8 cellular contexts compared by ENCODE assay signal in the genomic region with DNA sequence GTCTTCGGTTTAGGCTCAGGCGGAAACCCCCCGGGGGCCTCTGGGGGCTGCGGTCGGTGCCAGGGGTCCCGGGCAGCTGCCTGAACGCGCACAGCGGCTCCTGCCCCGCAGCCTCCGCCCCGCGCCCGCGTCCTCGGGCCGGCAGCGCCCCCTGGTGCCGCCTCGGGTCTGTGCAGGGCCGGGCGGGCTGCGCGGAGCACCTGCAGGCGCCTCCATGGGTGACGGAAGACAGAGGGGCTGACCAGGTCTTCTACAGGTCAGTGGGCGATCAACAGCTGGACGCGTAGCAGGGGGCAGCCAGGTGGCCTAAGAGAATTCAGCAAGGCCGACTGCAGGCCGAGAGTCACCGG.
A peak's percentile ranks its signal among the peaks of the same experiment; 100 is the strongest.
DNase-seq lines count a peak whose midpoint lies in the region; ATAC-seq, FAIRE-seq and TF ChIP-seq lines count a peak whose summit lies in the region.
"Not testable (repeated sequence)": the region's sequence is repeated elsewhere in the genome, so short reads cannot be mapped to it uniquely, and the experiment has no call there.

No MANE protein-coding gene starts in this region.

- H3K27ac ChIP-seq in A673 (ENCODE audit: low read depth, low read length, poor library complexity, severe bottlenecking); Panc1 (ENCODE audit: low read length); astrocyte (ENCODE audit: low read depth, low read length); cardiac muscle cell; prostate gland: not testable (repeated sequence)

- H3K4me3 ChIP-seq in A673 (ENCODE audit: low read depth, low read length, poor library complexity, severe bottlenecking) (peak overlapping the region; percentile 31), Panc1 (ENCODE audit: low read depth in 2 of 2, low read length in 2 of 2) (peak overlapping the region; percentile 27 to 37), cardiac muscle cell (peak overlapping the region; percentile 30), prostate gland (peak overlapping the region; percentile 21)
- H3K4me3 ChIP-seq in astrocyte (ENCODE audit: insufficient read depth, low read depth, low read length): not testable (repeated sequence)

- FAIRE-seq in astrocyte (lab: Jason Lieb, UNC): not testable (repeated sequence)

- not testable (repeated sequence) for H3K27ac Mint-ChIP-seq in astrocyte (ENCODE audit: unreplicated experiment)

- H2AFZ ChIP-seq in astrocyte (ENCODE audit: low read depth, low read length): not testable (repeated sequence)

- H3K36me3 Mint-ChIP-seq in astrocyte (ENCODE audit: low read depth, unreplicated experiment): not testable (repeated sequence)

- 0% methylated on average over 6 of the region's 32 CpGs for WGBS in prostate gland

- H3K9ac ChIP-seq in astrocyte (ENCODE audit: low read length): not testable (repeated sequence)

- not testable (repeated sequence) for H3K79me2 ChIP-seq in astrocyte (ENCODE audit: insufficient read depth, low read length)

- intact Hi-C loops in A673 (cut with micrococcal nuclease; ENCODE audit: unreplicated experiment); Panc1 (cut with micrococcal nuclease; ENCODE audit: unreplicated experiment); prostate gland (cut with DNase I): not testable (repeated sequence)

- H3K4me1 ChIP-seq in A673 (ENCODE audit: insufficient read depth, low read length, poor library complexity, severe bottlenecking); Panc1 (ENCODE audit: control insufficient read depth, insufficient read depth, low read length); astrocyte (ENCODE audit: insufficient read depth, low read length); cardiac muscle cell (ENCODE audit: low read depth); prostate gland (replicated peaks): not testable (repeated sequence)

- not testable (repeated sequence) for H4K20me1 ChIP-seq in astrocyte (ENCODE audit: insufficient read depth, low read length)

- in situ Hi-C loops in Panc1 (cut with HindIII; ENCODE audit: low pct_unique_long_range_greater_than_20kb, low sequenced_read_pairs): not testable (repeated sequence)

- not testable (repeated sequence) for H3K4me1 Mint-ChIP-seq in astrocyte (ENCODE audit: low read depth, unreplicated experiment)

- POLR2A ChIA-PET in A673 (lab: Charles Lee; ENCODE audit: low non-redundant PET); Panc1 (lab: Charles Lee): not testable (repeated sequence)

- H3K36me3 ChIP-seq in A673 (ENCODE audit: insufficient read depth, low read length, poor library complexity, severe bottlenecking); Panc1 (ENCODE audit: control insufficient read depth, insufficient read depth, low read length); astrocyte (ENCODE audit: insufficient read depth, low read length); cardiac muscle cell; prostate gland: not testable (repeated sequence)

- not testable (repeated sequence) for H3K27me3 ChIP-seq in A673 (replicated peaks; ENCODE audit: insufficient read depth, low read depth, low read length, poor library complexity); Panc1 (ENCODE audit: control insufficient read depth, insufficient read depth, low read length); astrocyte (ENCODE audit: insufficient read depth, low read length); cardiac muscle cell; prostate gland (replicated peaks; ENCODE audit: insufficient read depth)

- not testable (repeated sequence) for H3K9me3 ChIP-seq in A673 (ENCODE audit: low read depth, low read length, poor library complexity, severe bottlenecking); Panc1 (ENCODE audit: control insufficient read depth, insufficient read depth, low read depth, low read length); astrocyte (ENCODE audit: insufficient read depth, low read depth, low read length); cardiac muscle cell (ENCODE audit: low read depth); prostate gland

- H3K27me3 Mint-ChIP-seq in astrocyte (ENCODE audit: low read depth, unreplicated experiment): not testable (repeated sequence)

- CTCF ChIA-PET in A673 (lab: Charles Lee); Panc1 (lab: Charles Lee): not testable (repeated sequence)

- ATAC-seq in GM18868 (IDR thresholded peaks at IDR 0.05; ENCODE audit: unreplicated experiment) (peak; percentile 88), GM21825 (IDR thresholded peaks at IDR 0.05; ENCODE audit: unreplicated experiment) (peak; percentile 75), HG03139 (IDR thresholded peaks at IDR 0.05; ENCODE audit: unreplicated experiment) (peak; percentile 81), Panc1 (peak; percentile 96)

- not testable (repeated sequence) for DNase-seq in A673 (ENCODE audit: low spot score); Panc1 (ENCODE audit: low read depth, low spot score); astrocyte (ENCODE audit: low read depth); cardiac muscle cell (ENCODE audit: low read depth in 1 of 2, low spot score in 1 of 2); prostate gland (ENCODE audit: low spot score)

- H3K4me2 ChIP-seq in astrocyte (ENCODE audit: low read length): peak overlapping the region; percentile 55

- TF ChIP-seq CTCF in A673 (conservative IDR thresholded peaks at IDR 0.05; ENCODE audit: low read depth, low read length); Panc1 (IDR thresholded peaks at IDR 0.05); astrocyte (IDR thresholded peaks at IDR 0.05; ENCODE audit: insufficient read depth, low read depth, low read length); cardiac muscle cell (IDR thresholded peaks at IDR 0.05; ENCODE audit: low read depth, low read length); prostate gland (IDR thresholded peaks at IDR 0.05): not testable (repeated sequence)

- H3K9me3 Mint-ChIP-seq in astrocyte (ENCODE audit: unreplicated experiment): not testable (repeated sequence)

- H3K4me3 Mint-ChIP-seq in astrocyte (ENCODE audit: unreplicated experiment): not testable (repeated sequence)

- not testable (repeated sequence) for BruUV-seq in A673 (replicated peaks; lab: Mats Ljungman, UMichigan); Panc1 (replicated peaks; lab: Mats Ljungman, UMichigan)

- TF ChIP-seq POLR2A in prostate gland (IDR thresholded peaks at IDR 0.05): not testable (repeated sequence)
